Comparison of ENCODE assay signal across 8 cellular contexts in the genomic region with DNA sequence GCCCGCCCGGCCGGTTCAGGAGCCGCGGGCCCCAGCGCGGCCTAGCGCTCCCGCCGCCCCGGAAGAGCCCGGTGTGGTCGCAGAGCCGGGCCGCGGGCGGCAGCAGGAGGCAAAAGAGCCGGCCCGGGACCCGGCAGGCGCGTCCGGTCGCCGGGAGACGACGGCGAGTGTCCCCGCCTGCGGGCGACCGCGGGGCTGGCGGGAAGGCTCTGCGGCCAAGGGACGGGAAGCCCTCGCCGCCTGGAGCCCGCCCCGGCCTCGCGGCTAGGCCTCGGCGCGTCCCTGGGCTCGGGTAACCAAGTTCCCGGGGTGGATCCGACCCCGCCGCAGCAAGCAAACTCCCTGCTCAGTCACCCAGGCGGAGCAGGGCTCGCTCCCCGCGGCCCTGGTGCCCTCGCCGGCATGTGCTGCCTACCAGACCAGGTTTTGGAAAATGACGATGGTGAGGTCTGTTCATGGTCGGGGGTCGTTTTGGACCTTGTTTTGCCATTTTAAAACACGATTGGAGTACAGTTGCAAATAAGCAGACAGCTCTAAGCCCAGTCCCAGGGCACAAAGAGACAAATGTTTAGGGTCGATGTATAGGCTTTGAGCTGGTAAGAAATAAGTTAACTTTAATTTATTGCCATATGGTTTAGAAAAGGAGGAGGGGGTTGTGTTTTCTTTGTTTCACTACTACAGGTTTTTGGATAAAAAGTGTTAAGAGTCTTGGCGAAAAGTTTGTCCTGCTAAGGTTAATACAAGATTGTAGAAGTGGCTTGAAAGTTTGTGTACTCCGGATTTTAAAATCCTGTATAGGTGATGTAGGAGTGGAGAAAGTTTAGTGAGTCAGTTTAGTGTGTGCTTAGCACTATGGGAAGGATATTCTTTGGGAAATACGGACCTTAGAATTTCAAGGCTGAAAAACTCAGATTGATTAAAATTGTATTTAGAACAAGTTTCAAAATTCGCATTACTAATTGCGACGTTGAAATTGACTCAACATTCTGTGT. TPM values are rescaled to one million over a fixed set of nuclear protein-coding genes. Genes with fewer than 3 reads are reported as not detected.
DNase-seq lines count a peak whose midpoint lies in the region; ATAC-seq and TF ChIP-seq lines count a peak whose summit lies in the region.

No MANE protein-coding gene starts in this region.

- peak overlapping the region; percentile 98 for H3K27ac Mint-ChIP-seq in T-helper 17 cell

- H3K27ac ChIP-seq in C4-2B (peak overlapping the region; percentile 99), ascending aorta (peak overlapping the region; percentile 92 to 99), skin epidermis (peak overlapping the region; percentile 90 to 100 (median 98))

- peak overlapping the region; percentile 90 to 99 for H3K4me3 ChIP-seq in ascending aorta
- H3K4me3 ChIP-seq in iPS-15b (ENCODE audit: low read depth, low read length) = peak overlapping the region; percentile 89
- H3K4me3 ChIP-seq in skin epidermis = peak overlapping the region; percentile 74 to 96 (median 86)

- H3K4me1 Mint-ChIP-seq in T-helper 17 cell = peaks cover 37% of the 10 kb centered on the region

- intact Hi-C loops in ascending aorta (cut with DNase I) = loop anchor here (2.0 to 5.0 kb wide), 5 partner anchors 43 to 1650 kb away; partner anchors contain the start of genes RNF103, TCF7L1 and TMSB10

- peak overlapping the region; percentile 95 for H3K9ac ChIP-seq in iPS-15b (ENCODE audit: low read depth, low read length)

- H3K4me1 ChIP-seq in ascending aorta (peaks cover 9 to 29% of the 10 kb centered on the region in 2 donors), iPS-15b (ENCODE audit: control insufficient read depth, insufficient read depth, low read length) (peaks cover 15% of the 10 kb centered on the region)

- no peak for TF ChIP-seq CTCF in C4-2B (conservative IDR thresholded peaks at IDR 0.05)
- TF ChIP-seq CTCF in ascending aorta (IDR thresholded peaks at IDR 0.05) = no peak

- H3K4me3 Mint-ChIP-seq in T-helper 17 cell = peak overlapping the region; percentile 93

- H3K9me3 ChIP-seq in T-helper 17 cell (ENCODE audit: control insufficient read depth, low read length, poor library complexity, severe bottlenecking) (no peaks in the 10 kb centered on the region), ascending aorta (no peaks in the 10 kb centered on the region), iPS-15b (ENCODE audit: control insufficient read depth, insufficient read depth, low read length) (no peaks in the 10 kb centered on the region)

- H3K27me3 ChIP-seq in ascending aorta = no peaks in the 10 kb centered on the region
- no peaks in the 10 kb centered on the region for H3K27me3 ChIP-seq in iPS-15b (ENCODE audit: control insufficient read depth, insufficient read depth, low read length)

- ATAC-seq in GM19372 (IDR thresholded peaks at IDR 0.05; ENCODE audit: low read depth, unreplicated experiment) = peak; percentile 16
- peak; percentile 18 for ATAC-seq in HG03521 (IDR thresholded peaks at IDR 0.05; ENCODE audit: unreplicated experiment)
- peak; percentile 51 for ATAC-seq in T-helper 17 cell

- no peaks in the 10 kb centered on the region for H3K36me3 ChIP-seq in ascending aorta
- no peaks in the 10 kb centered on the region for H3K36me3 ChIP-seq in iPS-15b (ENCODE audit: control insufficient read depth, insufficient read depth, low read length)

- no peaks in the 10 kb centered on the region for H3K27me3 Mint-ChIP-seq in T-helper 17 cell

- peaks cover 2% of the 10 kb centered on the region for H3K36me3 Mint-ChIP-seq in T-helper 17 cell (ENCODE audit: low read depth)

- DNase-seq in T-helper 17 cell (peak; percentile 52 to 61 (median 52)), ascending aorta (ENCODE audit: low spot score in 2 of 2) (peak in 1 of 2 donors; percentile 74), T1000 (lab: John Stamatoyannopoulos, UW) (no peak)

RNA-seq across cellular contexts. Expression of gene KCMF1, which starts 1.1 kb away (rescaled TPM):
- total RNA-seq in T-helper 17 cell (10 to 100 TPM; 63.6 to 80.6 TPM), ascending aorta (14.4 TPM)
